Comparison of ENCODE assay signal across 8 cellular contexts in the genomic region with DNA sequence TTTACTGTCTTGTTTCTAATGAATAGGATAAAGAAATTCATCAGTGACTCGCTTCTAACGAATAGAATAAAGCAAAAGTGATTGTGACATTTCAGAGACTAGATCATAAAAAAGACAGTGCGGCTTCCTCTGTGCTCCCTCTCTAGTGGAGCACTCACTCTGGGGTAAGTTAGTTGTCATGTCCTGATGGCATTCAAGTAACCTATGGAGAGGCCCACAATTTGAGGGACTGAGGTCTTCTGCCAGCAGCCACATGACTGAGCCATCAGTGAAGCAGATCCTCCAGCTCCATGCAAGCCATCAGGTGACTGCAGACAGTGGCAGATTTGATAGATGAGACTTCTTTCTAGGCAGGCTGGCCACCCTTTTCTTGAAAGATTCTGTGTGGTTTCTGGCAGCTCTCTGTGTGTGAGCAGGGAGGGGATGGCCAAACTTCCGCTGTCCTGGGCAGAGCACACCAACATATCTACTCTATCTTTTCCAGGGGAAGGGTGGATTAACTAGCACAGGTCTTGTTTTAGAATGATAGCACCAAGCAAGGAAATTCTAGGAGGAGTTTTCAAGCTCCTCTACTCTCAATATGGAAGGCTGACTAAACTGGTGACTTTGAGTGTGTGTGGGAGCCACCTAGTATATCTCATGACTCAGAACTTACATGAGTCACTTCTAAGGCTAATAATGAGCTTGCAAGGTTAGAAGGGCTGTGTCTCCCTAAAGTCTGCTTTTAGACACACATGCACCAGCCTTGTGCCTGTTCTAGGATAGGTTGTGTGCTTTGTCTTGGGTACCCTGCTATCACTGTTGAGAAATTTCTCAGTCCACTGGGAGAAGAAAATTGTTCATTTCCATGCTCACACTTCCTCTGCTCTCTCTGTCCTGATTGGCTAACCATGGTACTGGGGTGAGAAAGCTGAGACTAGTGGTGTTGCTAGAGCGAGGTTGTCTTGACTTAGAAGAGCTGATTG.
DNase-seq lines count a peak whose midpoint lies in the region; ATAC-seq, FAIRE-seq and TF ChIP-seq lines count a peak whose summit lies in the region.

No MANE protein-coding gene starts in this region.

- TF ChIP-seq CTCF in endothelial cell of umbilical vein (IDR thresholded peaks at IDR 0.05; ENCODE audit: extremely low read depth in 1 of 2, insufficient read depth in 1 of 2, low read depth in 1 of 2, low read length in 2 of 2), result no peak
- TF ChIP-seq CTCF in osteocyte (IDR thresholded peaks at IDR 0.05), result no peak

- no peak for TF ChIP-seq POLR2A in endothelial cell of umbilical vein (IDR thresholded peaks at IDR 0.05; ENCODE audit: low read depth, low read length)

- DNase-seq in GM18507 (ENCODE audit: extremely low spot score, insufficient read length, low read depth), result no peak
- peak in 72 of 76 experiments; percentile 0 to 86 (median 35) for DNase-seq in HUDEP-2 (lab: John Stamatoyannopoulos, UW; ENCODE audit: unreplicated experiment in 76 of 76)
- no peak for DNase-seq in endothelial cell of umbilical vein (ENCODE audit: low read depth, low spot score)
- no peak for DNase-seq in NCI-H128 (lab: John Stamatoyannopoulos, UW; ENCODE audit: unreplicated experiment)
- DNase-seq in NCI-H187 treated with DMSO at 0.1 percent for 48 hours (lab: John Stamatoyannopoulos, UW), result no peak
- DNase-seq in osteocyte (ENCODE audit: extremely low spot score, unreplicated experiment), result no peak
- DNase-seq in stimulated activated naive CD4-positive, alpha-beta T cell (lab: John Stamatoyannopoulos, UW), result no peak

- no peak overlapping the region for H3K27ac Mint-ChIP-seq in osteocyte (ENCODE audit: unreplicated experiment)

- H3K4me3 Mint-ChIP-seq in osteocyte (ENCODE audit: unreplicated experiment), result no peak overlapping the region

- no peak overlapping the region for H3K4me2 ChIP-seq in endothelial cell of umbilical vein (ENCODE audit: insufficient read depth, low read length)

- H3K27me3 Mint-ChIP-seq in osteocyte (ENCODE audit: unreplicated experiment), result no peaks in the 10 kb centered on the region

- intact Hi-C loops in endothelial cell of umbilical vein (cut with micrococcal nuclease), result no loop called here

- H3K4me1 Mint-ChIP-seq in osteocyte (ENCODE audit: unreplicated experiment), result no peaks in the 10 kb centered on the region

- POLR2A ChIA-PET in endothelial cell of umbilical vein (lab: Charles Lee), result no interaction called here

- H2AFZ ChIP-seq in endothelial cell of umbilical vein (ENCODE audit: low read depth, low read length), result no peak overlapping the region

- peak; percentile 84 for ATAC-seq in GM21737 (IDR thresholded peaks at IDR 0.05; ENCODE audit: unreplicated experiment)

- no peaks in the 10 kb centered on the region for H3K9me1 ChIP-seq in endothelial cell of umbilical vein (replicated peaks; ENCODE audit: control insufficient read depth, extremely low read depth, insufficient read depth, low read length)

- FAIRE-seq in GM18507 (lab: Jason Lieb, UNC) (peak; percentile 70), endothelial cell of umbilical vein (lab: Jason Lieb, UNC) (no peak)

- peaks cover 12% of the 10 kb centered on the region for H3K9me3 Mint-ChIP-seq in osteocyte (ENCODE audit: unreplicated experiment)

- no peaks in the 10 kb centered on the region for H3K27me3 ChIP-seq in endothelial cell of umbilical vein (ENCODE audit: control insufficient read depth in 2 of 2, insufficient read depth in 2 of 2, low read length in 2 of 2)

- H3K4me3 ChIP-seq in endothelial cell of umbilical vein (replicated peaks in 1 of 3; ENCODE audit: insufficient read depth in 1 of 3, low read depth in 1 of 3, low read length in 3 of 3), result no peak overlapping the region

- no peaks in the 10 kb centered on the region for H3K79me2 ChIP-seq in endothelial cell of umbilical vein (ENCODE audit: control insufficient read depth, insufficient read depth, low read length)

- no peak overlapping the region for H3K27ac ChIP-seq in endothelial cell of umbilical vein (ENCODE audit: insufficient read depth, low read depth, low read length)

- no TSS peak for BruUV-seq in endothelial cell of umbilical vein (replicated peaks; lab: Mats Ljungman, UMichigan)

- no peak overlapping the region for H3K9ac ChIP-seq in endothelial cell of umbilical vein (replicated peaks; ENCODE audit: extremely low read depth, insufficient read depth, low read length)

- H3K9me3 ChIP-seq in endothelial cell of umbilical vein (replicated peaks; ENCODE audit: control insufficient read depth, insufficient read depth, low read length), result no peaks in the 10 kb centered on the region

- H3K36me3 Mint-ChIP-seq in osteocyte (ENCODE audit: unreplicated experiment), result no peaks in the 10 kb centered on the region

- H4K20me1 ChIP-seq in endothelial cell of umbilical vein (replicated peaks; ENCODE audit: control insufficient read depth, extremely low read depth, insufficient read depth, low read length), result no peaks in the 10 kb centered on the region

- dilution Hi-C loops in endothelial cell of umbilical vein (cut with MboI; ENCODE audit: extremely low pct_ligation_motif_present, low sequenced_read_pairs), result no loop called here

- CTCF ChIA-PET in endothelial cell of umbilical vein (lab: Charles Lee), result no interaction called here

- H3K36me3 ChIP-seq in endothelial cell of umbilical vein (ENCODE audit: control insufficient read depth in 2 of 2, extremely low read depth in 1 of 2, insufficient read depth in 2 of 2, low read length in 2 of 2), result no peaks in the 10 kb centered on the region

- no peaks in the 10 kb centered on the region for H3K4me1 ChIP-seq in endothelial cell of umbilical vein (ENCODE audit: control insufficient read depth, extremely low read depth, insufficient read depth, low read length)

TF ChIP-seq in endothelial cell of umbilical vein, 7 proteins besides CTCF, POLR2A, EP300 and RAD21:
- peak; percentile 40 for TF ChIP-seq FOS (IDR thresholded peaks at IDR 0.05; ENCODE audit: borderline replicate concordance, insufficient read depth, low read length)
- no peak for TF ChIP-seq POLR2AphosphoS5 (IDR thresholded peaks at IDR 0.05; ENCODE audit: insufficient read depth, low read depth, low read length)
- TF ChIP-seq, protein P1, sequence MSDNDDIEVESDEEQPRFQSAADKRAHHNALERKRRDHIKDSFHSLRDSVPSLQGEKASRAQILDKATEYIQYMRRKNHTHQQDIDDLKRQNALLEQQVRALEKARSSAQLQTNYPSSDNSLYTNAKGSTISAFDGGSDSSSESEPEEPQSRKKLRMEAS (IDR thresholded peaks at IDR 0.05; ENCODE audit: insufficient read depth, insufficient read length), result no peak
- TF ChIP-seq MYC (IDR thresholded peaks at IDR 0.05; ENCODE audit: low read depth, low read length), result no peak
- peak; percentile 33 for TF ChIP-seq JUN (IDR thresholded peaks at IDR 0.05; ENCODE audit: borderline replicate concordance, insufficient read depth, insufficient read length, low read depth)
- no peak for TF ChIP-seq EZH2 (IDR thresholded peaks at IDR 0.05; ENCODE audit: borderline replicate concordance, low read depth, low read length, severe bottlenecking)
- TF ChIP-seq GATA2 (IDR thresholded peaks at IDR 0.05; ENCODE audit: insufficient read depth, insufficient read length, low read depth, low read length), result no peak

Comparison
In these comparisons a context has a peak if more than half of its experiments do, and no peak if none do; other contexts are left out.
1. DNase-seq: peak in HUDEP-2 (72 of 76); none in GM18507 (single experiment), endothelial cell of umbilical vein (single experiment), NCI-H128 (single experiment), NCI-H187 treated with DMSO at 0.1 percent for 48 hours (single experiment), osteocyte (single experiment) and stimulated activated naive CD4-positive, alpha-beta T cell (0 of 6).